20 cellular contexts compared by ENCODE assay signal in the genomic region with DNA sequence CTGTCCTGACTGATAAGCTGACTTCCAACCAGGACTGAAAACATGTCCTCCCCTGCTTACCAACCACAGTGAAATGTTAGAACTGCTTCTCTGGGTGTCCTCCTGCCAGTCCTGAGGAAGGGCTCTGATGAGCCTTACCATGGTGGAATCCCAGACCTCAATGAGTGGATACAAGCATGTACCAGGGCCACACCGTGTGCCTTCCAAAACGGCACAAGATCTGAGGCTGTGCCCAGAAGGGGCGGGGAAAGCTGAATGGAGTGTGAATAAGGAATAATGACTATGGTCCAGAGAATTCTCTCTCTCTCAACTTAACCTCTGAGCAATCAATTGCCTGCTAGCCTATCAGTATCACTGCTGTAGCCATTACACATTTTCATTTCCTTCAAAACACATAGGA. TPM values are rescaled to one million over a fixed set of nuclear protein-coding genes. Genes with fewer than 3 reads are reported as not detected.
"Had no signal": no experiment of that assay in that cellular context is flagged by ENCODE, and none has a peak within 500 bp of the region (broad histone marks: within the 10 kb centered on the region; RNA-seq: fewer than 3 reads in every experiment).

No MANE protein-coding gene starts in this region.

- H3K4me1 ChIP-seq: colonic mucosa, lower lobe of right lung, SJSA1, suprapubic skin had no signal

- ATAC-seq: lower lobe of right lung; stimulated activated naive CD8-positive, alpha-beta T cell treated with anti-CD3 and anti-CD28 coated beads, Interleukin-15, Interleukin-2, amounts not matched to agents 100 U/mL and 50 U/mL, for 24 hours; T-helper 17 cell had no signal

- H3K27me3 ChIP-seq: colonic mucosa, SJSA1, suprapubic skin had no signal

- H3K36me3 Mint-ChIP-seq: activated naive CD8-positive, alpha-beta T cell; mesothelial cell of epicardium had no signal

- H3K9me3 ChIP-seq: colonic mucosa, lower lobe of right lung, SJSA1, suprapubic skin had no signal

- H3K27me3 Mint-ChIP-seq: activated naive CD8-positive, alpha-beta T cell; T-helper 17 cell had no signal

- H3K4me3 Mint-ChIP-seq: activated naive CD8-positive, alpha-beta T cell; endodermal cell; mesothelial cell of epicardium; nephron progenitor cell; T-helper 17 cell had no signal

- H3K36me3 ChIP-seq: colonic mucosa, lower lobe of right lung, SJSA1, suprapubic skin, WERI-Rb-1 had no signal

- H3K27ac Mint-ChIP-seq: activated naive CD8-positive, alpha-beta T cell; endodermal cell; mesothelial cell of epicardium; nephron progenitor cell; T-helper 17 cell had no signal

- DNase-seq: activated CD4-positive, alpha-beta T cell treated with anti-CD3 and anti-CD28 coated beads for 1 hour; activated gamma-delta T cell; central memory CD4-positive, alpha-beta T cell; colonic mucosa; endodermal cell; foreskin melanocyte; kidney glomerular epithelial cell; lower lobe of right lung; nephron progenitor cell; stimulated activated naive CD8-positive, alpha-beta T cell treated with anti-CD3 and anti-CD28 coated beads, Interleukin-15, Interleukin-2, amounts not matched to agents 100 U/mL and 50 U/mL, for 24 hours; T-helper 17 cell; trophoblast cell; WERI-Rb-1 had no signal

- H3K4me1 Mint-ChIP-seq: T-helper 17 cell had no signal

- H3K27ac ChIP-seq: colonic mucosa, epithelial cell of prostate, lower lobe of right lung, SJSA1, skin epidermis, suprapubic skin, WERI-Rb-1 had no signal

- H3K4me3 ChIP-seq: colonic mucosa, lower lobe of right lung, SJSA1, skin epidermis, suprapubic skin had no signal

RNA-seq across cellular contexts. Expression of a gene that starts 51.7 kb away (rescaled TPM):
- total RNA-seq: activated CD8-positive, alpha-beta memory T cell treated with anti-CD3 and anti-CD28 coated beads for 36 hours had no signal
